Comparison of ENCODE assay signal across 1 cellular context in the genomic region with DNA sequence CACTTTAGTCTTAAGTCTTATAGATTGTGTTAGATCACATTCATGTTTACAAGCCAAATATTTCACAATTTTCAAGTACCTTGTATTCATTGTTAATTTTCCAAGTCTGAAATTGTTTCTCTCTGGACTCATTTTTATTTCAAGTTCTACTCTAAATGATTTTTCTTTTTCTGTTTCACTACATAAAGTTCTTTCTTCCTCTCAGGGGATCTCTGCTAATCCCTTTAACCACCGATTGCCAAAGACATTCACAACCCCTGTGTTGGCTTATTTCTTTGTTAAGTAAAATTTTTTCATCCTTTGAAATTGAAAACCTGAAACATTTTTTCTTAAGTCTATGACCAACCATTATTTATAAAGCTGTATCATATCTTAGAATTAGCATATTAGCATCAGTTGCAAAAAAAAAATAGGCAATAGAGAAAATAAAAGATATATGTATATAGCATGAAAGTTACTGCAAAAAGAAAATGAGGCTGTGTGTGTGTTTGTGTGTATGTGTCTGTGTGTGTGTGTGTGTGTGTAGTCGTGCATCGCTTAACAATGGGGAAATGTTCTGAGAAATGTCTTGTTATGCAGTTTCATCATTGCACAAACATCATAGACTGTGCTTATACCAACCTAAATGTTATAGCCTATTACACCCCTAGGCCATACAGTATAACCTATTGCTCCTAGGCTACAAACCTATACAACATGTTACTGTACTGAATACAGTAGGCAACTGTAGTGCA.
TF ChIP-seq lines count a peak whose summit lies in the region.

No MANE protein-coding gene starts in this region.

TF ChIP-seq in IMR-90, 13 proteins besides CTCF, POLR2A, EP300 and RAD21 (continued from another document):
- TF ChIP-seq MXI1 (IDR thresholded peaks at IDR 0.05; ENCODE audit: borderline replicate concordance, low read depth, low read length) (no peak), NFE2L2 (IDR thresholded peaks at IDR 0.05; ENCODE audit: low read depth, low read length) (no peak), MAZ (IDR thresholded peaks at IDR 0.05; ENCODE audit: borderline replicate concordance, low read depth, low read length) (no peak), FOS (IDR thresholded peaks at IDR 0.05; ENCODE audit: low read depth, low read length) (no peak), MAFK (IDR thresholded peaks at IDR 0.05; ENCODE audit: low read depth, low read length) (no peak), BHLHE40 (IDR thresholded peaks at IDR 0.05; ENCODE audit: low read depth, low read length) (no peak)
- TF ChIP-seq, protein P1, sequence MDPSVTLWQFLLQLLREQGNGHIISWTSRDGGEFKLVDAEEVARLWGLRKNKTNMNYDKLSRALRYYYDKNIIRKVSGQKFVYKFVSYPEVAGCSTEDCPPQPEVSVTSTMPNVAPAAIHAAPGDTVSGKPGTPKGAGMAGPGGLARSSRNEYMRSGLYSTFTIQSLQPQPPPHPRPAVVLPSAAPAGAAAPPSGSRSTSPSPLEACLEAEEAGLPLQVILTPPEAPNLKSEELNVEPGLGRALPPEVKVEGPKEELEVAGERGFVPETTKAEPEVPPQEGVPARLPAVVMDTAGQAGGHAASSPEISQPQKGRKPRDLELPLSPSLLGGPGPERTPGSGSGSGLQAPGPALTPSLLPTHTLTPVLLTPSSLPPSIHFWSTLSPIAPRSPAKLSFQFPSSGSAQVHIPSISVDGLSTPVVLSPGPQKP (IDR thresholded peaks at IDR 0.05; ENCODE audit: borderline replicate concordance, low read depth, low read length), result no peak
- TF ChIP-seq, protein P2, sequence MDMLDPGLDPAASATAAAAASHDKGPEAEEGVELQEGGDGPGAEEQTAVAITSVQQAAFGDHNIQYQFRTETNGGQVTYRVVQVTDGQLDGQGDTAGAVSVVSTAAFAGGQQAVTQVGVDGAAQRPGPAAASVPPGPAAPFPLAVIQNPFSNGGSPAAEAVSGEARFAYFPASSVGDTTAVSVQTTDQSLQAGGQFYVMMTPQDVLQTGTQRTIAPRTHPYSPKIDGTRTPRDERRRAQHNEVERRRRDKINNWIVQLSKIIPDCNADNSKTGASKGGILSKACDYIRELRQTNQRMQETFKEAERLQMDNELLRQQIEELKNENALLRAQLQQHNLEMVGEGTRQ (IDR thresholded peaks at IDR 0.05; ENCODE audit: low read depth, low read length), result no peak
